1 cellular context compared by ENCODE assay signal in genomic region chr4:81319657-81320056, GRCh38.
TF ChIP-seq lines count a peak whose summit lies in the region.

No MANE protein-coding gene starts in this region.

TF ChIP-seq in IMR-90, 13 proteins besides CTCF, POLR2A, EP300 and RAD21:
- TF ChIP-seq BHLHE40 (IDR thresholded peaks at IDR 0.05; ENCODE audit: low read depth, low read length) (no peak), CHD1 (IDR thresholded peaks at IDR 0.05; ENCODE audit: low read depth, low read length) (no peak), NFE2L2 (IDR thresholded peaks at IDR 0.05; ENCODE audit: low read depth, low read length) (no peak), USF2 (IDR thresholded peaks at IDR 0.05; ENCODE audit: low read depth, low read length) (no peak), SMC3 (IDR thresholded peaks at IDR 0.05; ENCODE audit: low read depth, low read length) (no peak), CEBPB (IDR thresholded peaks at IDR 0.05; ENCODE audit: low read depth, low read length) (no peak), MAFK (IDR thresholded peaks at IDR 0.05; ENCODE audit: low read depth, low read length) (no peak), RCOR1 (IDR thresholded peaks at IDR 0.05; ENCODE audit: insufficient replicate concordance, low read length) (no peak), MAZ (IDR thresholded peaks at IDR 0.05; ENCODE audit: borderline replicate concordance, low read depth, low read length) (no peak), RFX5 (IDR thresholded peaks at IDR 0.05; ENCODE audit: low read depth, low read length) (no peak), MXI1 (IDR thresholded peaks at IDR 0.05; ENCODE audit: borderline replicate concordance, low read depth, low read length) (no peak), FOS (IDR thresholded peaks at IDR 0.05; ENCODE audit: low read depth, low read length) (no peak), ELK1 (IDR thresholded peaks at IDR 0.05; ENCODE audit: borderline replicate concordance, low read depth, low read length) (no peak)
